In genomic region chr13:42334329-42334706, GRCh38 we compare ENCODE assay signal across 12 cellular contexts.
A peak's percentile ranks its signal among the peaks of the same experiment; 100 is the strongest.
DNase-seq lines count a peak whose midpoint lies in the region; ATAC-seq, FAIRE-seq and TF ChIP-seq lines count a peak whose summit lies in the region.
"Had no signal": no experiment of that assay in that cellular context is flagged by ENCODE, and none has a peak within 500 bp of the region (broad histone marks: within the 10 kb centered on the region; RNA-seq: fewer than 3 reads in every experiment).

No MANE protein-coding gene starts in this region.

- BruUV-seq in K562 (replicated peaks; lab: Mats Ljungman, UMichigan): no TSS peak

- 6% methylated on average over 6 of the region's 6 CpGs for WGBS in K562 (ENCODE audit: insufficient coverage, low coverage, missing lambda C conversion rate)

- H3F3A ChIP-seq in MM.1S (ENCODE audit: insufficient read depth, low read length): no peaks in the 10 kb centered on the region

- intact Hi-C loops in K562 (cut with micrococcal nuclease): loop anchor here (1.0 to 10.0 kb wide), 2 partner anchors 160 to 261 kb away; no protein-coding TSS in a partner anchor

- no peaks in the 10 kb centered on the region for H3K9me3 ChIP-seq in MM.1S (replicated peaks; ENCODE audit: insufficient read depth, low read length)
- no peaks in the 10 kb centered on the region for H3K9me3 ChIP-seq in K562 (replicated peaks; ENCODE audit: control insufficient read depth, insufficient read depth, low read depth, low read length)
- H3K9me3 ChIP-seq: sigmoid colon had no signal

- TF ChIP-seq POLR2A in K562 (conservative IDR thresholded peaks at IDR 0.05): no peak

- H3K36me3 ChIP-seq in MM.1S (replicated peaks; ENCODE audit: insufficient read depth, low read length) (no peaks in the 10 kb centered on the region), K562 (ENCODE audit: control insufficient read depth, insufficient read depth, low read length) (no peaks in the 10 kb centered on the region)
- H3K36me3 ChIP-seq: sigmoid colon had no signal

- H3K4me3 ChIP-seq in MM.1S (ENCODE audit: low read length): no peak overlapping the region
- no peak overlapping the region for H3K4me3 ChIP-seq in K562
- H3K4me3 ChIP-seq: sigmoid colon had no signal

- ATAC-seq in GM19463 (IDR thresholded peaks at IDR 0.05; ENCODE audit: unreplicated experiment) (peak; percentile 35), K562 (peak; percentile 26)

- in situ Hi-C loops in K562 (cut with MboI): no loop called here
- in situ Hi-C loops in ACHN (cut with HindIII; ENCODE audit: low pct_ligation_motif_present, low pct_unique_long_range_greater_than_20kb, low sequenced_read_pairs): no loop called here

- H3K79me2 ChIP-seq in MM.1S (ENCODE audit: low read length) (no peaks in the 10 kb centered on the region), K562 (ENCODE audit: control insufficient read depth, insufficient read depth, low read length) (no peaks in the 10 kb centered on the region)

- H3K4me2 ChIP-seq in MM.1S (ENCODE audit: low read depth, low read length) (peak overlapping the region; percentile 34), K562 (ENCODE audit: insufficient read depth, low read length) (peak overlapping the region; percentile 60; the same call in 1 of the 2 replicates)

- no peak for TF ChIP-seq EP300 in K562 (IDR thresholded peaks at IDR 0.05; ENCODE audit: low read length)

- H3K4me1 ChIP-seq in MM.1S (ENCODE audit: low read length): peaks cover 10% of the 10 kb centered on the region
- H3K4me1 ChIP-seq in K562 (replicated peaks in 1 of 2; ENCODE audit: control insufficient read depth in 2 of 2, insufficient read depth in 2 of 2, low read length in 2 of 2): no peaks in the 10 kb centered on the region; a peak in 1 of 5 replicates
- H3K4me1 ChIP-seq: sigmoid colon had no signal

- H3K9me2 ChIP-seq in MM.1S (replicated peaks; ENCODE audit: insufficient read depth, low read length): no peaks in the 10 kb centered on the region

- no peak for FAIRE-seq in K562 (lab: Jason Lieb, UNC)
- FAIRE-seq: G401.6 had no signal

- H3K27ac ChIP-seq in MM.1S (ENCODE audit: low read length): peak overlapping the region; percentile 61; the same call in 1 of the 2 replicates
- no peak overlapping the region for H3K27ac ChIP-seq in K562 (ENCODE audit: extremely low read depth, low read depth, low read length)
- H3K27ac ChIP-seq: sigmoid colon had no signal

- H2AFZ ChIP-seq in MM.1S (ENCODE audit: low read length) (peak overlapping the region; percentile 72; the same call in 1 of the 2 replicates), K562 (ENCODE audit: low read depth, low read length) (0 out of 2 replicates have a peak overlapping the region, but pooled peaks have one; percentile 74)

- H4K20me1 ChIP-seq in MM.1S (ENCODE audit: insufficient read depth, low read length) (no peaks in the 10 kb centered on the region), K562 (replicated peaks; ENCODE audit: control insufficient read depth, insufficient read depth, low read length) (no peaks in the 10 kb centered on the region)

- CTCF ChIA-PET in K562 (lab: Yijun Ruan, JAX; ENCODE audit: low intra/inter-chr PET ratio): no interaction called here

- H3K27me3 ChIP-seq in MM.1S (replicated peaks; ENCODE audit: insufficient read depth, low read length): no peaks in the 10 kb centered on the region
- H3K27me3 ChIP-seq in K562 (ENCODE audit: control insufficient read depth in 2 of 2, insufficient read depth in 2 of 2, low read length in 2 of 2): peaks cover 6 to 8% of the 10 kb centered on the region in 2 experiments
- H3K27me3 ChIP-seq: sigmoid colon had no signal

- POLR2A ChIA-PET in K562 (lab: Yijun Ruan, JAX): interaction anchor here (0.9 kb wide), 1 partner anchor 10 kb away, joined by 3 read pairs; no protein-coding TSS in a partner anchor

- TF ChIP-seq CTCF in MM.1S (IDR thresholded peaks at IDR 0.05; ENCODE audit: low read length) (no peak), K562 (IDR thresholded peaks at IDR 0.05 in 2 of 3, conservative IDR thresholded peaks at IDR 0.05 in 1 of 3; ENCODE audit: insufficient read depth in 2 of 3, low read depth in 1 of 3, low read length in 3 of 3) (no peak)

- DNase-seq in DMS79 treated with DMSO at 0.1 percent for 48 hours (lab: John Stamatoyannopoulos, UW): peak; percentile 21
- DNase-seq in MM.1S: peak; percentile 65
- no peak for DNase-seq in K562 (ENCODE audit: extremely low read depth in 1 of 4, low spot score in 3 of 4)
- DNase-seq in NAMALWA (ENCODE audit: low spot score): no peak
- DNase-seq in ACHN: no peak
- no peak for DNase-seq in NCI-H2029 treated with DMSO at 0.1 percent for 48 hours (lab: John Stamatoyannopoulos, UW)
- no peak for DNase-seq in activated gamma-delta T cell treated with Interleukin-2 at 50 U/mL for 16 hours
- DNase-seq: SHP77, sigmoid colon, substantia nigra had no signal

- TF ChIP-seq RAD21 in K562 (CRISPR knock-in tag; conservative IDR thresholded peaks at IDR 0.05 in 1 of 2, IDR thresholded peaks at IDR 0.05 in 1 of 2): no peak

- peak overlapping the region; percentile 36; the same call in 1 of the 2 replicates for H3K9ac ChIP-seq in MM.1S (ENCODE audit: low read length)
- H3K9ac ChIP-seq in K562 (ENCODE audit: insufficient read depth in 1 of 2, low read depth in 2 of 2, low read length in 2 of 2): no peak overlapping the region

- H3K9me1 ChIP-seq in K562 (ENCODE audit: control insufficient read depth, insufficient read depth, low read length): no peaks in the 10 kb centered on the region

TF ChIP-seq in K562, 482 proteins besides CTCF, POLR2A, EP300 and RAD21:
- no peak for TF ChIP-seq BRD4 (IDR thresholded peaks at IDR 0.05)
- TF ChIP-seq TAF15 (IDR thresholded peaks at IDR 0.05; ENCODE audit: low read depth, low read length): no peak
- TF ChIP-seq NFIC (IDR thresholded peaks at IDR 0.05): peak; percentile 13
TF ChIP-seq in K562: peak in this region for 1.

Comparison
In these comparisons a context has a peak if more than half of its experiments do, and no peak if none do; other contexts are left out.
1. DNase-seq: peak in DMS79 treated with DMSO at 0.1 percent for 48 hours (single experiment) and MM.1S (single experiment); none in K562 (0 of 4), NAMALWA (single experiment), ACHN (single experiment), NCI-H2029 treated with DMSO at 0.1 percent for 48 hours (single experiment) and activated gamma-delta T cell treated with Interleukin-2 at 50 U/mL for 16 hours (single experiment).